Comparison of ENCODE assay signal across 8 cellular contexts in genomic region chr16:30786115-30786935, GRCh38. TPM values are rescaled to one million over a fixed set of nuclear protein-coding genes. Genes with fewer than 3 reads are reported as not detected.
DNase-seq lines count a peak whose midpoint lies in the region; ATAC-seq and TF ChIP-seq lines count a peak whose summit lies in the region.

No MANE protein-coding gene starts in this region.

- H3K4me1 ChIP-seq in mucosa of stomach (ENCODE audit: control insufficient read depth, insufficient read depth, low read length): peaks cover 18% of the 10 kb centered on the region

- H3K4me3 ChIP-seq in GM12864 (ENCODE audit: low read depth, low read length) (peak overlapping the region; percentile 58), epithelial cell of esophagus (ENCODE audit: low read length) (peak overlapping the region; percentile 83), mucosa of stomach (ENCODE audit: low read length) (peak overlapping the region; percentile 98)

- no peaks in the 10 kb centered on the region for H3K9me3 ChIP-seq in mucosa of stomach (ENCODE audit: control insufficient read depth, low read length)

- peak; percentile 78 for DNase-seq in 8988T
- DNase-seq in GM12864 (ENCODE audit: low read depth): no peak
- DNase-seq in SK-N-DZ (ENCODE audit: low spot score): peak; percentile 54
- peak; percentile 55 for DNase-seq in epithelial cell of esophagus (ENCODE audit: low read depth)
- no peak for DNase-seq in GM10248 (ENCODE audit: extremely low spot score)

- TF ChIP-seq CTCF in GM12864 (IDR thresholded peaks at IDR 0.05; ENCODE audit: low read depth, low read length, missing control alignments) (no peak), epithelial cell of esophagus (IDR thresholded peaks at IDR 0.05; ENCODE audit: insufficient read depth, low read depth, low read length, missing control alignments) (no peak), GM10248 (IDR thresholded peaks at IDR 0.05; ENCODE audit: control extremely low read depth, extremely low read depth, low read depth, missing control alignments) (no peak)

- ATAC-seq in HG02938 (IDR thresholded peaks at IDR 0.05; ENCODE audit: unreplicated experiment) (no peak), HG02678 (IDR thresholded peaks at IDR 0.05; ENCODE audit: unreplicated experiment) (no peak)

- H3K36me3 ChIP-seq in mucosa of stomach (ENCODE audit: control insufficient read depth, insufficient read depth, low read length): peaks cover 6% of the 10 kb centered on the region

- CTCF ChIA-PET in GM10248 (lab: Yijun Ruan, JAX): interaction anchor here (0.9 to 1.6 kb wide), 4 partner anchors 9 to 59 kb away, joined by 3 to 4 read pairs (median 4); no protein-coding TSS in a partner anchor

- POLR2A ChIA-PET in GM10248 (lab: Yijun Ruan, JAX): no interaction called here

- H3K9ac ChIP-seq in mucosa of stomach (ENCODE audit: low read length): peak overlapping the region; percentile 95

- no peaks in the 10 kb centered on the region for H3K27me3 ChIP-seq in mucosa of stomach (ENCODE audit: control insufficient read depth, insufficient read depth, low read length)

RNA-seq across cellular contexts. Expression of gene ZNF629, which starts 0.7 kb away (rescaled TPM):
- 15.0 and 15.4 TPM in 2 replicates for polyA plus RNA-seq in SK-N-DZ (2014; cell fraction: cytosol; rRNA removed)
- 10.7 and 13.9 TPM in 2 replicates for polyA plus RNA-seq in SK-N-DZ (2014; cell fraction: nucleus; rRNA removed)

RNA-seq across cellular contexts. Expression of gene RNF40, which starts 24.2 kb away (rescaled TPM):
- 76.5 and 83.8 TPM in 2 replicates for polyA plus RNA-seq in SK-N-DZ (2014; cell fraction: cytosol; rRNA removed)
- 104 and 122 TPM in 2 replicates for polyA plus RNA-seq in SK-N-DZ (2014; cell fraction: nucleus; rRNA removed)

RNA-seq across cellular contexts. Expression of gene CFAP119, which starts 24.5 kb away (rescaled TPM):
- polyA plus RNA-seq in SK-N-DZ (2014; cell fraction: cytosol; rRNA removed): 4.3 and 6.4 TPM in 2 replicates
- 29.9 and 34.1 TPM in 2 replicates for polyA plus RNA-seq in SK-N-DZ (2014; cell fraction: nucleus; rRNA removed)

RNA-seq across cellular contexts. Expression of gene PHKG2, which starts 38.1 kb away (rescaled TPM):
- 23.3 and 28.6 TPM in 2 replicates for polyA plus RNA-seq in SK-N-DZ (2014; cell fraction: cytosol; rRNA removed)
- polyA plus RNA-seq in SK-N-DZ (2014; cell fraction: nucleus; rRNA removed): 71.3 and 96.4 TPM in 2 replicates

Comparison
In these comparisons a context has a peak if more than half of its experiments do, and no peak if none do; other contexts are left out.
1. DNase-seq: peak in 8988T (single experiment), SK-N-DZ (single experiment) and epithelial cell of esophagus (single experiment); none in GM12864 (single experiment) and GM10248 (single experiment).
2. Peak in every context shown above with its lines, with median percentiles within 50 percentile points of each other: H3K4me3 ChIP-seq.